Comparison of ENCODE assay signal across 18 cellular contexts in genomic region chr3:74621581-74621980, GRCh38. TPM values are rescaled to one million over a fixed set of nuclear protein-coding genes. Genes with fewer than 3 reads are reported as not detected.
A peak's percentile ranks its signal among the peaks of the same experiment; 100 is the strongest.
DNase-seq lines count a peak whose midpoint lies in the region; ATAC-seq, FAIRE-seq and TF ChIP-seq lines count a peak whose summit lies in the region.
"Had no signal": no experiment of that assay in that cellular context is flagged by ENCODE, and none has a peak within 500 bp of the region (broad histone marks: within the 10 kb centered on the region; RNA-seq: fewer than 3 reads in every experiment).

No MANE protein-coding gene starts in this region.

- WGBS in mammary epithelial cell (ENCODE audit: low coverage, missing lambda C conversion rate) = 8% methylated on average over 1 of the region's 1 CpG
- 43% methylated on average over 1 of the region's 1 CpG for WGBS in SK-N-SH (ENCODE audit: low lambda C conversion rate)

- H3K9me3 ChIP-seq in mammary epithelial cell (replicated peaks; ENCODE audit: insufficient read depth, low read length) = no peaks in the 10 kb centered on the region
- no peaks in the 10 kb centered on the region for H3K9me3 ChIP-seq in breast epithelium
- H3K9me3 ChIP-seq in SK-N-SH = no peaks in the 10 kb centered on the region
- H3K9me3 ChIP-seq: A549 had no signal

- intact Hi-C loops in mammary epithelial cell (cut with micrococcal nuclease) = loop anchor here (1.0 kb wide), 1 partner anchor 8 kb away; no protein-coding TSS in a partner anchor
- intact Hi-C loops in breast epithelium (cut with DNase I; ENCODE audit: low total_unique reads) = no loop called here

- H3K27me3 Mint-ChIP-seq in progenitor cell of endocrine pancreas = peaks cover 14% of the 10 kb centered on the region

- FAIRE-seq in RCC 7860 (lab: Jason Lieb, UNC) = no peak
- FAIRE-seq: A549 had no signal

- no peaks in the 10 kb centered on the region for H3K36me3 ChIP-seq in mammary epithelial cell (ENCODE audit: insufficient read depth, low read length)
- no peaks in the 10 kb centered on the region for H3K36me3 ChIP-seq in breast epithelium
- H3K36me3 ChIP-seq in SK-N-SH (replicated peaks in 1 of 2; ENCODE audit: control insufficient read depth in 1 of 2, insufficient read depth in 2 of 2, low read length in 1 of 2) = no peaks in the 10 kb centered on the region

- peak; percentile 96 for DNase-seq in mammary epithelial cell
- no peak for DNase-seq in breast epithelium (ENCODE audit: low spot score in 2 of 2)
- peak; percentile 85 for DNase-seq in SK-MEL-5 (ENCODE audit: low read depth, low spot score)
- peak; percentile 71 for DNase-seq in foreskin melanocyte
- no peak for DNase-seq in progenitor cell of endocrine pancreas (ENCODE audit: low spot score, unreplicated experiment)
- DNase-seq in SK-N-SH = no peak
- DNase-seq in RCC 7860 (ENCODE audit: low spot score) = no peak
- DNase-seq: AML-193; CD4-positive, alpha-beta T cell; DMS153; DMS79; GDM1; HCEC 1CT had no signal

- no peak for TF ChIP-seq POLR2A in breast epithelium (IDR thresholded peaks at IDR 0.05)

- no peak for TF ChIP-seq CTCF in mammary epithelial cell (conservative IDR thresholded peaks at IDR 0.05 in 1 of 2, IDR thresholded peaks at IDR 0.05 in 1 of 2; ENCODE audit: extremely low read depth in 1 of 2, insufficient read depth in 1 of 2, low read depth in 1 of 2, low read length in 2 of 2)
- TF ChIP-seq CTCF in breast epithelium (IDR thresholded peaks at IDR 0.05) = no peak
- no peak for TF ChIP-seq CTCF in progenitor cell of endocrine pancreas (IDR thresholded peaks at IDR 0.05; ENCODE audit: unreplicated experiment)
- TF ChIP-seq CTCF in SK-N-SH (IDR thresholded peaks at IDR 0.05) = no peak

- H3K9ac ChIP-seq in mammary epithelial cell (ENCODE audit: insufficient read depth, low read length) = peak overlapping the region; percentile 60
- no peak overlapping the region for H3K9ac ChIP-seq in SK-N-SH

- no peaks in the 10 kb centered on the region for H4K20me1 ChIP-seq in mammary epithelial cell (ENCODE audit: insufficient read depth, low read length)
- H4K20me1 ChIP-seq in SK-N-SH (ENCODE audit: insufficient read depth) = no peaks in the 10 kb centered on the region

- H3K4me2 ChIP-seq in mammary epithelial cell (ENCODE audit: insufficient read depth, low read depth, low read length) (peak overlapping the region; percentile 51), SK-N-SH (no peak overlapping the region)
- H3K4me2 ChIP-seq: A549 had no signal

- no peak for TF ChIP-seq EP300 in SK-N-SH (IDR thresholded peaks at IDR 0.05; ENCODE audit: borderline replicate concordance in 1 of 2, low read depth in 1 of 2, low read length in 1 of 2)

- peaks cover 7% of the 10 kb centered on the region for H3F3A ChIP-seq in SK-N-SH (replicated peaks; ENCODE audit: insufficient read depth)

- H3K36me3 Mint-ChIP-seq in progenitor cell of endocrine pancreas (ENCODE audit: insufficient read depth) = peaks cover 1% of the 10 kb centered on the region

- peak overlapping the region; percentile 84 for H3K27ac Mint-ChIP-seq in progenitor cell of endocrine pancreas
- H3K27ac Mint-ChIP-seq: CD4-positive, alpha-beta T cell had no signal

- no peak overlapping the region for H3K4me3 Mint-ChIP-seq in progenitor cell of endocrine pancreas (ENCODE audit: low read depth)
- H3K4me3 Mint-ChIP-seq: CD4-positive, alpha-beta T cell had no signal

- no peaks in the 10 kb centered on the region for H3K9me3 Mint-ChIP-seq in progenitor cell of endocrine pancreas (ENCODE audit: low read depth)

- peaks cover 7% of the 10 kb centered on the region for H3K4me1 Mint-ChIP-seq in progenitor cell of endocrine pancreas (ENCODE audit: low read depth)

- H3K79me2 ChIP-seq in mammary epithelial cell (ENCODE audit: insufficient read depth, low read length) (no peaks in the 10 kb centered on the region), SK-N-SH (ENCODE audit: insufficient read depth) (no peaks in the 10 kb centered on the region)

- in situ Hi-C loops in mammary epithelial cell (cut with MboI; ENCODE audit: low sequenced_read_pairs in 2 of 2) = no loop called here
- in situ Hi-C loops in SK-MEL-5 (cut with HindIII; ENCODE audit: low pct_unique_long_range_greater_than_20kb, low sequenced_read_pairs) = no loop called here

- no TSS peak for BruUV-seq in mammary epithelial cell (replicated peaks; lab: Mats Ljungman, UMichigan)

- CTCF ChIA-PET in mammary epithelial cell (lab: Charles Lee; ENCODE audit: low non-redundant PET) (no interaction called here), SK-N-SH (lab: Yijun Ruan, JAX) (interaction anchor here (1.3 kb wide), 1 partner anchor 11 kb away, joined by 3 read pairs; no protein-coding TSS in a partner anchor)

- H3K4me1 ChIP-seq in mammary epithelial cell (ENCODE audit: insufficient read depth, low read length) (peaks cover 41% of the 10 kb centered on the region), breast epithelium (no peaks in the 10 kb centered on the region), SK-N-SH (ENCODE audit: control insufficient read depth in 1 of 2, insufficient read depth in 2 of 2, low read depth in 1 of 2, low read length in 1 of 2) (peaks cover 0 to 7% of the 10 kb centered on the region in 2 experiments; a peak in 2 of 4 replicates)
- H3K4me1 ChIP-seq: A549 had no signal

- H3K4me3 ChIP-seq in mammary epithelial cell (replicated peaks in 1 of 3; ENCODE audit: insufficient read depth in 1 of 3, low read depth in 2 of 3, low read length in 3 of 3) (no peak overlapping the region), breast epithelium (no peak overlapping the region), SK-N-SH (ENCODE audit: low read depth in 2 of 2, low read length in 1 of 2) (no peak overlapping the region)
- H3K4me3 ChIP-seq: A549 had no signal

- POLR2A ChIA-PET in SK-N-SH (lab: Yijun Ruan, JAX) = no interaction called here

- H3K27ac ChIP-seq in mammary epithelial cell (ENCODE audit: insufficient read depth, low read depth, low read length) (peak overlapping the region; percentile 98), breast epithelium (no peak overlapping the region), SK-N-SH (ENCODE audit: low read depth in 2 of 2, low read length in 1 of 2) (no peak overlapping the region)
- H3K27ac ChIP-seq: 22Rv1, A549, C4-2B had no signal

- H3K27me3 ChIP-seq in mammary epithelial cell (ENCODE audit: insufficient read depth, low read length) (no peaks in the 10 kb centered on the region), breast epithelium (no peaks in the 10 kb centered on the region), SK-N-SH (ENCODE audit: insufficient read depth) (no peaks in the 10 kb centered on the region)

- no peak for TF ChIP-seq RAD21 in SK-N-SH (IDR thresholded peaks at IDR 0.05; ENCODE audit: low read length)

- ATAC-seq in HG03432 (IDR thresholded peaks at IDR 0.05; ENCODE audit: unreplicated experiment) = no peak
- ATAC-seq: A549 had no signal

- H2AFZ ChIP-seq in mammary epithelial cell (ENCODE audit: low read depth, low read length) (no peak overlapping the region), SK-N-SH (ENCODE audit: low read depth) (no peak overlapping the region)

- no peaks in the 10 kb centered on the region for H3K9me2 ChIP-seq in SK-N-SH

- dilution Hi-C loops in mammary epithelial cell (cut with HindIII; ENCODE audit: low sequenced_read_pairs) = no loop called here

TF ChIP-seq in SK-N-SH, 30 proteins besides CTCF, POLR2A, EP300 and RAD21 (continues in another document):
- TF ChIP-seq RCOR1 (IDR thresholded peaks at IDR 0.05; ENCODE audit: low read length) (no peak), REST (IDR thresholded peaks at IDR 0.05; ENCODE audit: low read depth, low read length) (no peak), TCF12 (IDR thresholded peaks at IDR 0.05) (no peak), YY1 (IDR thresholded peaks at IDR 0.05; ENCODE audit: low read depth) (no peak)
- TF ChIP-seq, protein P1, sequence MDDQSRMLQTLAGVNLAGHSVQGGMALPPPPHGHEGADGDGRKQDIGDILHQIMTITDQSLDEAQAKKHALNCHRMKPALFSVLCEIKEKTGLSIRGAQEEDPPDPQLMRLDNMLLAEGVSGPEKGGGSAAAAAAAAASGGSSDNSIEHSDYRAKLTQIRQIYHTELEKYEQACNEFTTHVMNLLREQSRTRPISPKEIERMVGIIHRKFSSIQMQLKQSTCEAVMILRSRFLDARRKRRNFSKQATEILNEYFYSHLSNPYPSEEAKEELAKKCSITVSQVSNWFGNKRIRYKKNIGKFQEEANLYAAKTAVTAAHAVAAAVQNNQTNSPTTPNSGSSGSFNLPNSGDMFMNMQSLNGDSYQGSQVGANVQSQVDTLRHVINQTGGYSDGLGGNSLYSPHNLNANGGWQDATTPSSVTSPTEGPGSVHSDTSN (IDR thresholded peaks at IDR 0.05) = no peak

RNA-seq across cellular contexts. Expression of gene CNTN3, which starts 7.1 kb away (rescaled TPM):
- total RNA-seq in mammary epithelial cell (10 to 100 TPM; 29.8 to 32.7 TPM), breast epithelium (10 to 100 TPM in 1 of 3 donors, 1 to 10 TPM in 2; 3.6 to 12.2 (median 3.7) TPM), progenitor cell of endocrine pancreas (11.3 and 12.7 TPM in 2 replicates)
- polyA plus RNA-seq in mammary epithelial cell (11.9 TPM), SK-N-SH (2012; rRNA removed) (2.8 and 3.3 TPM in 2 replicates)
- polyA minus RNA-seq in mammary epithelial cell = 22.9 TPM
- total RNA-seq in SK-MEL-5 (2014; rRNA removed; shearing (Covaris generic)) = 0.16 and 0.37 TPM in 2 replicates
- polyA plus RNA-seq in SK-MEL-5 (2015; cell fraction: cytosol; rRNA removed) = 0.32 and 0.75 TPM in 2 replicates
- polyA plus RNA-seq in SK-MEL-5 (2015; cell fraction: nucleus; rRNA removed) = 3.1 and 3.8 TPM in 2 replicates
- polyA plus RNA-seq in SK-N-SH (2012; cell fraction: cytosol; rRNA removed) = 3.1 and 3.6 TPM in 2 replicates
- polyA plus RNA-seq in SK-N-SH (2012; cell fraction: nucleus; rRNA removed) = 2.4 and 7.3 TPM in 2 replicates
- total RNA-seq: CD4-positive, alpha-beta T cell; H4 had no signal
- polyA plus RNA-seq: A549 had no signal

Comparison
In these comparisons a context has a peak if more than half of its experiments do, and no peak if none do; other contexts are left out.
1. DNase-seq: peak in mammary epithelial cell (single experiment), SK-MEL-5 (single experiment) and foreskin melanocyte (single experiment); none in breast epithelium (0 of 2), progenitor cell of endocrine pancreas (single experiment), SK-N-SH (single experiment) and RCC 7860 (single experiment).